18 cellular contexts compared by ENCODE assay signal in genomic region chr6:149201068-149201655, GRCh38.
"Had no signal": no experiment of that assay in that cellular context is flagged by ENCODE, and none has a peak within 500 bp of the region (broad histone marks: within the 10 kb centered on the region; RNA-seq: fewer than 3 reads in every experiment).

No MANE protein-coding gene starts in this region.

- H3K36me3 ChIP-seq: ascending aorta, gastroesophageal sphincter, heart right ventricle, lower lobe of right lung, suprapubic skin had no signal

- H2AFZ ChIP-seq: parathyroid adenoma had no signal

- DNase-seq: activated CD4-positive, alpha-beta memory T cell treated with anti-CD3 and anti-CD28 coated beads for 36 hours; activated CD8-positive, alpha-beta memory T cell treated with anti-CD3 and anti-CD28 coated beads, Interleukin-2, amount 10 ng/mL, durations not matched to agents 7 days and 5 days; activated naive CD4-positive, alpha-beta T cell treated with anti-CD3 and anti-CD28 coated beads, Interleukin-2, amount 10 ng/mL, durations not matched to agents 7 days and 5 days; activated T-cell treated with anti-CD3 and anti-CD28 coated beads, Interleukin-2, amount 50 U/mL, for 1 hour; central memory CD4-positive, alpha-beta T cell; cortex of kidney; effector memory CD8-positive, alpha-beta T cell; heart right ventricle; left cardiac atrium; lower lobe of right lung; stimulated activated CD4-positive, alpha-beta T cell treated with anti-CD3 and anti-CD28 coated beads, Interleukin-4, amount 100 ng/mL, for 24 hours; stimulated activated naive CD4-positive, alpha-beta T cell treated with Interleukin-2 at 50 U/mL for 16 hours; T-helper 1 cell had no signal

- H3K27ac ChIP-seq: ascending aorta, gastroesophageal sphincter, heart right ventricle, lower lobe of right lung, parathyroid adenoma, suprapubic skin, VCaP had no signal

- H3K4me1 ChIP-seq: ascending aorta, gastroesophageal sphincter, heart right ventricle, lower lobe of right lung, parathyroid adenoma, suprapubic skin had no signal

- H3K4me3 ChIP-seq: ascending aorta, gastroesophageal sphincter, heart right ventricle, lower lobe of right lung, suprapubic skin had no signal

- H3K9ac ChIP-seq: parathyroid adenoma had no signal

- H3K27me3 ChIP-seq: ascending aorta, gastroesophageal sphincter, suprapubic skin had no signal

- H3K79me2 ChIP-seq: parathyroid adenoma had no signal
